Comparison of ENCODE assay signal across 1 cellular context in the genomic region with DNA sequence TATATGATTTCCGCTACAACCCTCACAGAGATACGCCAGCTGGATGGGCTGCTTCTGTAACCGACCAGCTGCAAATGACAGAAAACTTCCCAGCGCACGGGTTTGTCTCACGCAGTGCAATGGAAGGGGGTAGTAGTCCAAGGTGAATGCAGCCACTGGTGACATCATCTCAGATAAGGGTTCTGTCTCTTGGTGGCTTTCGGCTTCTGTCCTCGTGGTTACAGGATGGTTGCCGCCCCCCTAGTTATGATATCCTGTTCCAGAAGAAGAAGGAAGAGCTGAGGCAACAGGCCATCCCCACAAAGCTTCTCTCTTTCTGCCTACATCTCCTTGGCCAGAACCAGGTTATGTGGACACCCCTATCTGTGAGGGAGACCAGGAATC.
TF ChIP-seq lines count a peak whose summit lies in the region.

No MANE protein-coding gene starts in this region.

TF ChIP-seq in K562, 482 proteins besides CTCF, POLR2A, EP300 and RAD21 (continued from another document and continues in another):
- peak; percentile 37 to 80; a peak in 3 of 4 replicates for TF ChIP-seq MNT (conservative IDR thresholded peaks at IDR 0.05)
- TF ChIP-seq NR4A1 (CRISPR knock-in tag; IDR thresholded peaks at IDR 0.05): no peak
- TF ChIP-seq NR4A1 (tag; IDR thresholded peaks at IDR 0.05): no peak
- TF ChIP-seq NCOA2 (IDR thresholded peaks at IDR 0.05; ENCODE audit: partially characterized antibody in 2 of 2): no peak
- TF ChIP-seq RCOR1 (IDR thresholded peaks at IDR 0.05; ENCODE audit: borderline replicate concordance in 1 of 2, low read depth in 2 of 2, low read length in 2 of 2): 0 out of 4 replicates have a peak, but pooled peaks of 1 of the 2 experiments have one; percentile 18
- TF ChIP-seq RBFOX2 (IDR thresholded peaks at IDR 0.05; ENCODE audit: low read depth, low read length): no peak
- no peak for TF ChIP-seq XRCC3 (IDR thresholded peaks at IDR 0.05)
- TF ChIP-seq PKNOX1 (IDR thresholded peaks at IDR 0.05): 0 out of 2 replicates have a peak, but pooled peaks have one; percentile 7
- TF ChIP-seq CBX8 (IDR thresholded peaks at IDR 0.05; ENCODE audit: borderline replicate concordance, extremely low read depth, low read depth, low read length, poor library complexity, severe bottlenecking): no peak
- 0 out of 2 replicates have a peak, but pooled peaks have one; percentile 42 for TF ChIP-seq HDGF (IDR thresholded peaks at IDR 0.05)
- no peak for TF ChIP-seq ZNF124 (CRISPR knock-in tag; IDR thresholded peaks at IDR 0.05)
- TF ChIP-seq ZNF274 (IDR thresholded peaks at IDR 0.05; ENCODE audit: borderline replicate concordance, low read depth, low read length): no peak
- no peak for TF ChIP-seq SREBF2 (CRISPR knock-in tag; IDR thresholded peaks at IDR 0.05)
- no peak for TF ChIP-seq MBD2 (IDR thresholded peaks at IDR 0.05; ENCODE audit: borderline replicate concordance, low read depth)
- TF ChIP-seq ARID1B (IDR thresholded peaks at IDR 0.05): peak; percentile 50; the same call in 1 of the 2 replicates
- TF ChIP-seq ZNF197 (CRISPR knock-in tag; IDR thresholded peaks at IDR 0.05; ENCODE audit: low read depth): no peak
- TF ChIP-seq ZZZ3 (IDR thresholded peaks at IDR 0.05): no peak
- TF ChIP-seq HMGN3 (IDR thresholded peaks at IDR 0.05; ENCODE audit: borderline replicate concordance, extremely low read depth, insufficient read length, low read depth, low read length): no peak
- TF ChIP-seq CTBP1 (IDR thresholded peaks at IDR 0.05; ENCODE audit: borderline replicate concordance): peak; percentile 68
- no peak for TF ChIP-seq NR2F6 (CRISPR knock-in tag; IDR thresholded peaks at IDR 0.05)
- TF ChIP-seq SOX6 (IDR thresholded peaks at IDR 0.05): 0 out of 2 replicates have a peak, but pooled peaks have one; percentile 15
- no peak for TF ChIP-seq FOXJ2 (tag; IDR thresholded peaks at IDR 0.05)
- TF ChIP-seq ZNF707 (CRISPR knock-in tag; conservative IDR thresholded peaks at IDR 0.05): no peak
- no peak for TF ChIP-seq TCF7 (IDR thresholded peaks at IDR 0.05; ENCODE audit: borderline replicate concordance)
- peak; percentile 93 for TF ChIP-seq JUN (IDR thresholded peaks at IDR 0.05; ENCODE audit: borderline replicate concordance, low read depth, low read length)
- no peak for TF ChIP-seq JUN (CRISPR knock-in tag; IDR thresholded peaks at IDR 0.05; ENCODE audit: borderline replicate concordance)
- TF ChIP-seq, protein P1, sequence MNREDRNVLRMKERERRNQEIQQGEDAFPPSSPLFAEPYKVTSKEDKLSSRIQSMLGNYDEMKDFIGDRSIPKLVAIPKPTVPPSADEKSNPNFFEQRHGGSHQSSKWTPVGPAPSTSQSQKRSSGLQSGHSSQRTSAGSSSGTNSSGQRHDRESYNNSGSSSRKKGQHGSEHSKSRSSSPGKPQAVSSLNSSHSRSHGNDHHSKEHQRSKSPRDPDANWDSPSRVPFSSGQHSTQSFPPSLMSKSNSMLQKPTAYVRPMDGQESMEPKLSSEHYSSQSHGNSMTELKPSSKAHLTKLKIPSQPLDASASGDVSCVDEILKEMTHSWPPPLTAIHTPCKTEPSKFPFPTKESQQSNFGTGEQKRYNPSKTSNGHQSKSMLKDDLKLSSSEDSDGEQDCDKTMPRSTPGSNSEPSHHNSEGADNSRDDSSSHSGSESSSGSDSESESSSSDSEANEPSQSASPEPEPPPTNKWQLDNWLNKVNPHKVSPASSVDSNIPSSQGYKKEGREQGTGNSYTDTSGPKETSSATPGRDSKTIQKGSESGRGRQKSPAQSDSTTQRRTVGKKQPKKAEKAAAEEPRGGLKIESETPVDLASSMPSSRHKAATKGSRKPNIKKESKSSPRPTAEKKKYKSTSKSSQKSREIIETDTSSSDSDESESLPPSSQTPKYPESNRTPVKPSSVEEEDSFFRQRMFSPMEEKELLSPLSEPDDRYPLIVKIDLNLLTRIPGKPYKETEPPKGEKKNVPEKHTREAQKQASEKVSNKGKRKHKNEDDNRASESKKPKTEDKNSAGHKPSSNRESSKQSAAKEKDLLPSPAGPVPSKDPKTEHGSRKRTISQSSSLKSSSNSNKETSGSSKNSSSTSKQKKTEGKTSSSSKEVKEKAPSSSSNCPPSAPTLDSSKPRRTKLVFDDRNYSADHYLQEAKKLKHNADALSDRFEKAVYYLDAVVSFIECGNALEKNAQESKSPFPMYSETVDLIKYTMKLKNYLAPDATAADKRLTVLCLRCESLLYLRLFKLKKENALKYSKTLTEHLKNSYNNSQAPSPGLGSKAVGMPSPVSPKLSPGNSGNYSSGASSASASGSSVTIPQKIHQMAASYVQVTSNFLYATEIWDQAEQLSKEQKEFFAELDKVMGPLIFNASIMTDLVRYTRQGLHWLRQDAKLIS (CRISPR knock-in tag; IDR thresholded peaks at IDR 0.05): no peak
- no peak for TF ChIP-seq FOXP1 (CRISPR knock-in tag; IDR thresholded peaks at IDR 0.05)
- no peak for TF ChIP-seq E4F1 (CRISPR knock-in tag; IDR thresholded peaks at IDR 0.05; ENCODE audit: borderline replicate concordance)
- TF ChIP-seq CREM (IDR thresholded peaks at IDR 0.05; ENCODE audit: low read depth): peak; percentile 85
- TF ChIP-seq ZNF318 (IDR thresholded peaks at IDR 0.05; ENCODE audit: borderline replicate concordance in 1 of 2, low read depth in 1 of 2): peak in 1 of 2 experiments; percentile 70; a peak in 2 of 4 replicates
- no peak for TF ChIP-seq KDM4B (IDR thresholded peaks at IDR 0.05; ENCODE audit: borderline replicate concordance in 2 of 2, low read depth in 1 of 2)
- TF ChIP-seq SIN3A (IDR thresholded peaks at IDR 0.05; ENCODE audit: borderline replicate concordance in 2 of 2, control insufficient read depth in 1 of 2, low read depth in 2 of 2, low read length in 2 of 2): 0 out of 4 replicates have a peak, but pooled peaks of 1 of the 2 experiments have one; percentile 23
- no peak for TF ChIP-seq COPS2 (conservative IDR thresholded peaks at IDR 0.05)
- TF ChIP-seq, protein P2, sequence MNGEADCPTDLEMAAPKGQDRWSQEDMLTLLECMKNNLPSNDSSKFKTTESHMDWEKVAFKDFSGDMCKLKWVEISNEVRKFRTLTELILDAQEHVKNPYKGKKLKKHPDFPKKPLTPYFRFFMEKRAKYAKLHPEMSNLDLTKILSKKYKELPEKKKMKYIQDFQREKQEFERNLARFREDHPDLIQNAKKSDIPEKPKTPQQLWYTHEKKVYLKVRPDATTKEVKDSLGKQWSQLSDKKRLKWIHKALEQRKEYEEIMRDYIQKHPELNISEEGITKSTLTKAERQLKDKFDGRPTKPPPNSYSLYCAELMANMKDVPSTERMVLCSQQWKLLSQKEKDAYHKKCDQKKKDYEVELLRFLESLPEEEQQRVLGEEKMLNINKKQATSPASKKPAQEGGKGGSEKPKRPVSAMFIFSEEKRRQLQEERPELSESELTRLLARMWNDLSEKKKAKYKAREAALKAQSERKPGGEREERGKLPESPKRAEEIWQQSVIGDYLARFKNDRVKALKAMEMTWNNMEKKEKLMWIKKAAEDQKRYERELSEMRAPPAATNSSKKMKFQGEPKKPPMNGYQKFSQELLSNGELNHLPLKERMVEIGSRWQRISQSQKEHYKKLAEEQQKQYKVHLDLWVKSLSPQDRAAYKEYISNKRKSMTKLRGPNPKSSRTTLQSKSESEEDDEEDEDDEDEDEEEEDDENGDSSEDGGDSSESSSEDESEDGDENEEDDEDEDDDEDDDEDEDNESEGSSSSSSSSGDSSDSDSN (IDR thresholded peaks at IDR 0.05; ENCODE audit: borderline replicate concordance in 1 of 2, low read depth in 2 of 2, low read length in 2 of 2): 0 out of 4 replicates have a peak, but pooled peaks of 1 of the 2 experiments have one; percentile 54
- TF ChIP-seq E2F6 (IDR thresholded peaks at IDR 0.05; ENCODE audit: borderline replicate concordance in 1 of 2, extremely low read depth in 1 of 2, insufficient read depth in 1 of 2, insufficient read length in 1 of 2, low read depth in 1 of 2, low read length in 1 of 2, poor library complexity in 1 of 2, severe bottlenecking in 1 of 2): peak in 1 of 2 experiments; percentile 48
- 0 out of 4 replicates have a peak, but pooled peaks of 1 of the 2 experiments have one; percentile 25 for TF ChIP-seq HDAC1 (IDR thresholded peaks at IDR 0.05)
